Comparison of ENCODE assay signal across 36 cellular contexts in genomic region chr4:55055529-55055928, GRCh38.
"Had no signal": no experiment of that assay in that cellular context is flagged by ENCODE, and none has a peak within 500 bp of the region (broad histone marks: within the 10 kb centered on the region; RNA-seq: fewer than 3 reads in every experiment).

No MANE protein-coding gene starts in this region.

- H3K9me3 ChIP-seq: MG63 had no signal

- H3K27me3 ChIP-seq: MG63 had no signal

- H3K36me3 ChIP-seq: MG63 had no signal

- DNase-seq: Karpas-422, Kasumi-1, KG1, MG63, MV-4-11, NCI-H1048, NCI-H1092, NCI-H1092 treated with DMSO at 0.1 percent for 48 hours, NCI-H1105, NCI-H1105 treated with DMSO at 0.1 percent for 48 hours, NCI-H1417, NCI-H1417 treated with DMSO at 0.1 percent for 48 hours, NCI-H1436, NCI-H1436 treated with DMSO at 0.1 percent for 48 hours, NCI-H146, NCI-H1694, NCI-H1694 treated with DMSO at 0.1 percent for 48 hours, NCI-H187, NCI-H187 treated with DMSO at 0.1 percent for 48 hours, NCI-H1930, NCI-H2029, NCI-H2029 treated with DMSO at 0.1 percent for 48 hours, NCI-H2081, NCI-H2081 treated with DMSO at 0.1 percent for 48 hours, NCI-H2107, NCI-H2171, NCI-H2171 treated with DMSO at 0.1 percent for 48 hours, NCI-H2227 treated with DMSO at 0.1 percent for 48 hours, NCI-H226, NCI-H345, NCI-H446, NCI-H446 treated with DMSO at 0.1 percent for 48 hours, NCI-H510A, NCI-H510A treated with DMSO at 0.1 percent for 48 hours, NCI-H524, NCI-H524 treated with DMSO at 0.1 percent for 48 hours had no signal

- H3K4me3 ChIP-seq: MG63 had no signal
